In genomic region chr14:92650581-92651105, GRCh38 we compare ENCODE assay signal across 10 cellular contexts.
A peak's percentile ranks its signal among the peaks of the same experiment; 100 is the strongest.
DNase-seq lines count a peak whose midpoint lies in the region; ATAC-seq, FAIRE-seq and TF ChIP-seq lines count a peak whose summit lies in the region.
"Had no signal": no experiment of that assay in that cellular context is flagged by ENCODE, and none has a peak within 500 bp of the region (broad histone marks: within the 10 kb centered on the region; RNA-seq: fewer than 3 reads in every experiment).

No MANE protein-coding gene starts in this region.

- ATAC-seq in HG03103 (IDR thresholded peaks at IDR 0.05; ENCODE audit: low read depth, unreplicated experiment) (peak; percentile 3), HG02973 (IDR thresholded peaks at IDR 0.05; ENCODE audit: unreplicated experiment) (no peak)

- no peaks in the 10 kb centered on the region for H3K9me3 ChIP-seq in small intestine (ENCODE audit: control insufficient read depth, low read depth)

- TF ChIP-seq POLR2A in GM12891 (IDR thresholded peaks at IDR 0.05; ENCODE audit: low read depth, low read length) = no peak

- H3K27ac ChIP-seq in cingulate gyrus (ENCODE audit: low read depth, low read length) (peak overlapping the region; percentile 60), small intestine (ENCODE audit: low read depth in 1 of 2, low read length in 1 of 2) (peak overlapping the region; percentile 8 to 86)

- no peaks in the 10 kb centered on the region for H3K27me3 ChIP-seq in small intestine (ENCODE audit: control insufficient read depth in 2 of 2, insufficient read depth in 2 of 2, low read length in 2 of 2)

- DNase-seq in GM12891 (ENCODE audit: insufficient read length, low spot score) (no peak), small intestine (no peak), NCI-H1417 (lab: John Stamatoyannopoulos, UW) (no peak), retina (no peak)
- no peak for DNase-seq in activated effector memory CD4-positive, alpha-beta T cell treated with anti-CD3 and anti-CD28 coated beads, Interleukin-2, amount 50 U/mL, for 16 hours
- DNase-seq: NCI-H1436 had no signal

- FAIRE-seq in GM12891 (lab: Jason Lieb, UNC) (peak; percentile 9), small intestine (lab: Jason Lieb, UNC) (no peak)

- 77 to 92% (median 83%) methylated on average over 12 of the region's 12 CpGs for WGBS in small intestine, 3 donors

- H3K36me3 ChIP-seq in small intestine (ENCODE audit: control insufficient read depth in 2 of 2, insufficient read depth in 2 of 2, low read length in 2 of 2) = no peaks in the 10 kb centered on the region

- H3K4me1 ChIP-seq in small intestine (ENCODE audit: control insufficient read depth in 2 of 2, insufficient read depth in 1 of 2, low read depth in 1 of 2, low read length in 1 of 2) = peaks cover 0 to 3% of the 10 kb centered on the region in 2 donors

- no peak overlapping the region for H3K4me3 ChIP-seq in small intestine (ENCODE audit: low read depth in 1 of 2, low read length in 2 of 2)
- H3K4me3 ChIP-seq: smooth muscle cell had no signal

TF ChIP-seq in GM12891, 5 proteins besides CTCF, POLR2A, EP300 and RAD21:
- TF ChIP-seq PAX5 (IDR thresholded peaks at IDR 0.05; ENCODE audit: insufficient read depth, low read length, severe bottlenecking) = no peak
